17 cellular contexts compared by ENCODE assay signal in the genomic region with DNA sequence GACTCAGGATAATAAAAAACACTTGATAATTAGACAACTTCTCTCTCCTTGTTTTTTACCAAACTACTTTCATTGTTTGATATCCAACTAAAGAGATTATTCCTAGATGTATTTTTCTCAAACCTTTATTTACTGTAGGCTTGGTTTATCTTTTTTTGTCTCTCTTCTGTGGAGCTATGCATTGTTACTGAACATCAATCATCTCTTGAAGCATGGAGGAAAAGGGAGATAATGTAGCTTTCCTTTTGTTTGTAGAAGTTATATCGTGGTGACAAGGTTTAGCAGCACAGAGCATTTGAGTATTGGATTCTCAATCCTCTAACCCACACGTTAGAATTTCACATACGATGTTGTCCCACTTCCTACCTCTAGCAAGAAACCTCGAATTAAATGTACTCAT. TPM values are rescaled to one million over a fixed set of nuclear protein-coding genes. Genes with fewer than 3 reads are reported as not detected.
DNase-seq lines count a peak whose midpoint lies in the region; ATAC-seq and TF ChIP-seq lines count a peak whose summit lies in the region.
"Had no signal": no experiment of that assay in that cellular context is flagged by ENCODE, and none has a peak within 500 bp of the region (broad histone marks: within the 10 kb centered on the region; RNA-seq: fewer than 3 reads in every experiment).

No MANE protein-coding gene starts in this region.

- peaks cover 31% of the 10 kb centered on the region for H3K36me3 Mint-ChIP-seq in activated naive CD4-positive, alpha-beta T cell treated with anti-CD3 and anti-CD28 coated beads, Interleukin-2, amount 50 U/mL, for 24 hours
- H3K36me3 Mint-ChIP-seq in activated naive CD4-positive, alpha-beta T cell treated with anti-CD3 and anti-CD28 coated beads for 36 hours (ENCODE audit: low read depth): peaks cover 52% of the 10 kb centered on the region
- peaks cover 62 to 80% of the 10 kb centered on the region in 2 donors for H3K36me3 Mint-ChIP-seq in CD4-positive, alpha-beta memory T cell
- H3K36me3 Mint-ChIP-seq in T-helper 17 cell (ENCODE audit: low read depth) (peaks cover 5% of the 10 kb centered on the region), endothelial cell (ENCODE audit: low read depth, unreplicated experiment) (peaks cover 9% of the 10 kb centered on the region)
- H3K36me3 Mint-ChIP-seq in naive thymus-derived CD4-positive, alpha-beta T cell: peaks cover 13 to 72% (median 58%) of the 10 kb centered on the region in 5 donors

- peak overlapping the region; percentile 63 for H3K27ac Mint-ChIP-seq in activated naive CD4-positive, alpha-beta T cell treated with anti-CD3 and anti-CD28 coated beads, Interleukin-2, amount 50 U/mL, for 24 hours
- H3K27ac Mint-ChIP-seq in activated naive CD4-positive, alpha-beta T cell treated with anti-CD3 and anti-CD28 coated beads for 36 hours: no peak overlapping the region
- H3K27ac Mint-ChIP-seq in CD4-positive, alpha-beta memory T cell: peak overlapping the region in 5 of 7 donors; percentile 20 to 43 (median 30)
- peak overlapping the region; percentile 32 for H3K27ac Mint-ChIP-seq in T-helper 17 cell
- H3K27ac Mint-ChIP-seq in naive thymus-derived CD4-positive, alpha-beta T cell: peak overlapping the region in 8 of 9 donors; percentile 11 to 87 (median 70)
- H3K27ac Mint-ChIP-seq in endothelial cell (ENCODE audit: unreplicated experiment): no peak overlapping the region

- no peaks in the 10 kb centered on the region for H3K27me3 Mint-ChIP-seq in activated naive CD4-positive, alpha-beta T cell treated with anti-CD3 and anti-CD28 coated beads, Interleukin-2, amount 50 U/mL, for 24 hours
- H3K27me3 Mint-ChIP-seq in activated naive CD4-positive, alpha-beta T cell treated with anti-CD3 and anti-CD28 coated beads for 36 hours (ENCODE audit: low read depth): no peaks in the 10 kb centered on the region
- no peaks in the 10 kb centered on the region for H3K27me3 Mint-ChIP-seq in CD4-positive, alpha-beta memory T cell
- H3K27me3 Mint-ChIP-seq in T-helper 17 cell (no peaks in the 10 kb centered on the region), endothelial cell (ENCODE audit: unreplicated experiment) (no peaks in the 10 kb centered on the region)
- H3K27me3 Mint-ChIP-seq in naive thymus-derived CD4-positive, alpha-beta T cell: no peaks in the 10 kb centered on the region

- TF ChIP-seq CTCF in endothelial cell (IDR thresholded peaks at IDR 0.05; ENCODE audit: unreplicated experiment): no peak

- no peak for DNase-seq in activated naive CD4-positive, alpha-beta T cell treated with anti-CD3 and anti-CD28 coated beads for 36 hours
- DNase-seq in CD4-positive, alpha-beta memory T cell: no peak
- DNase-seq in T-helper 17 cell (no peak), endothelial cell (ENCODE audit: low spot score) (no peak)
- DNase-seq in naive thymus-derived CD4-positive, alpha-beta T cell: no peak
- DNase-seq: Caco-2, DMS153, GDM1, GM23248, NCI-H1092 treated with DMSO at 0.1 percent for 48 hours, NCI-H1694 had no signal

- CTCF ChIA-PET in activated naive CD4-positive, alpha-beta T cell treated with anti-CD3 and anti-CD28 coated beads for 36 hours (lab: Charles Lee): interaction anchor here (1.3 kb wide), 1 partner anchor 288 kb away, joined by 4 read pairs; no protein-coding TSS in a partner anchor
- CTCF ChIA-PET in CD4-positive, alpha-beta memory T cell (lab: Charles Lee; ENCODE audit: partially characterized antibody): interaction anchor here (1.0 kb wide), 1 partner anchor 41 kb away, joined by 4 read pairs; no protein-coding TSS in a partner anchor
- CTCF ChIA-PET in naive thymus-derived CD4-positive, alpha-beta T cell (lab: Charles Lee): interaction anchor here (0.8 to 1.1 kb wide), 2 partner anchors 9 to 14 kb away, joined by 4 to 5 read pairs; no protein-coding TSS in a partner anchor

- no peak overlapping the region for H3K4me3 ChIP-seq in CD4-positive, alpha-beta memory T cell (ENCODE audit: low read length in 2 of 2)
- H3K4me3 ChIP-seq in naive thymus-derived CD4-positive, alpha-beta T cell (ENCODE audit: low read length): no peak overlapping the region
- H3K4me3 ChIP-seq: GM23248, SJSA1 had no signal

- POLR2A ChIA-PET in CD4-positive, alpha-beta memory T cell (lab: Charles Lee; ENCODE audit: partially characterized antibody): interaction anchor here (0.8 to 1.6 kb wide), 4 partner anchors 41 to 126 kb away, joined by 4 to 6 read pairs (median 5); partner anchors contain the start of genes METTL4, NDC80 and SMCHD1
- POLR2A ChIA-PET in naive thymus-derived CD4-positive, alpha-beta T cell (lab: Charles Lee): interaction anchor here (0.6 to 2.3 kb wide), 4 partner anchors 13 to 240 kb away, joined by 3 to 7 read pairs (median 3); partner anchors contain the start of gene SMCHD1

- no peaks in the 10 kb centered on the region for H3K9me3 Mint-ChIP-seq in activated naive CD4-positive, alpha-beta T cell treated with anti-CD3 and anti-CD28 coated beads, Interleukin-2, amount 50 U/mL, for 24 hours
- no peaks in the 10 kb centered on the region for H3K9me3 Mint-ChIP-seq in activated naive CD4-positive, alpha-beta T cell treated with anti-CD3 and anti-CD28 coated beads for 36 hours
- H3K9me3 Mint-ChIP-seq in CD4-positive, alpha-beta memory T cell: no peaks in the 10 kb centered on the region
- no peaks in the 10 kb centered on the region for H3K9me3 Mint-ChIP-seq in naive thymus-derived CD4-positive, alpha-beta T cell
- no peaks in the 10 kb centered on the region for H3K9me3 Mint-ChIP-seq in endothelial cell (ENCODE audit: unreplicated experiment)

- peaks cover 3% of the 10 kb centered on the region for H3K4me1 ChIP-seq in CD4-positive, alpha-beta memory T cell (ENCODE audit: insufficient read depth, low read length)
- H3K4me1 ChIP-seq in naive thymus-derived CD4-positive, alpha-beta T cell (ENCODE audit: control insufficient read depth in 2 of 2, insufficient read depth in 2 of 2, low read length in 2 of 2): peaks cover 2 to 3% of the 10 kb centered on the region in 2 donors
- H3K4me1 ChIP-seq: Caco-2, SJSA1 had no signal

- intact Hi-C loops in activated naive CD4-positive, alpha-beta T cell treated with anti-CD3 and anti-CD28 coated beads for 36 hours (cut with micrococcal nuclease): loop anchor here (10.0 kb wide), 1 partner anchor 58 kb away; no protein-coding TSS in a partner anchor
- intact Hi-C loops in CD4-positive, alpha-beta memory T cell (cut with micrococcal nuclease): no loop called here
- intact Hi-C loops in naive thymus-derived CD4-positive, alpha-beta T cell (cut with micrococcal nuclease): loop anchor here in 1 of 2 donors (1.0 kb wide), 1 partner anchor 9 kb away; no protein-coding TSS in a partner anchor

- H3K4me1 Mint-ChIP-seq in activated naive CD4-positive, alpha-beta T cell treated with anti-CD3 and anti-CD28 coated beads, Interleukin-2, amount 50 U/mL, for 24 hours: peaks cover 30% of the 10 kb centered on the region
- peaks cover 15% of the 10 kb centered on the region for H3K4me1 Mint-ChIP-seq in activated naive CD4-positive, alpha-beta T cell treated with anti-CD3 and anti-CD28 coated beads for 36 hours (ENCODE audit: low read depth)
- H3K4me1 Mint-ChIP-seq in CD4-positive, alpha-beta memory T cell: peaks cover 13 to 41% (median 25%) of the 10 kb centered on the region in 4 donors
- H3K4me1 Mint-ChIP-seq in T-helper 17 cell: peaks cover 10% of the 10 kb centered on the region
- peaks cover 3 to 52% (median 33%) of the 10 kb centered on the region in 7 donors for H3K4me1 Mint-ChIP-seq in naive thymus-derived CD4-positive, alpha-beta T cell
- H3K4me1 Mint-ChIP-seq in endothelial cell (ENCODE audit: unreplicated experiment): no peaks in the 10 kb centered on the region

- no peak for ATAC-seq in T-helper 17 cell
- ATAC-seq in naive thymus-derived CD4-positive, alpha-beta T cell: no peak
- no peak for ATAC-seq in GM21367 (IDR thresholded peaks at IDR 0.05; ENCODE audit: unreplicated experiment)
- ATAC-seq: HCT116, Panc1 had no signal

- no peaks in the 10 kb centered on the region for H3K9me3 ChIP-seq in CD4-positive, alpha-beta memory T cell (ENCODE audit: control insufficient read depth in 1 of 2, low read length in 2 of 2)
- no peaks in the 10 kb centered on the region for H3K9me3 ChIP-seq in T-helper 17 cell (ENCODE audit: control insufficient read depth, low read length, poor library complexity, severe bottlenecking)
- no peaks in the 10 kb centered on the region for H3K9me3 ChIP-seq in naive thymus-derived CD4-positive, alpha-beta T cell (ENCODE audit: control insufficient read depth in 2 of 3, low read length in 3 of 3)
- H3K9me3 ChIP-seq: Caco-2, SJSA1 had no signal

- no peaks in the 10 kb centered on the region for H3K27me3 ChIP-seq in CD4-positive, alpha-beta memory T cell (ENCODE audit: insufficient read depth, low read length)
- no peaks in the 10 kb centered on the region for H3K27me3 ChIP-seq in naive thymus-derived CD4-positive, alpha-beta T cell (ENCODE audit: control insufficient read depth in 2 of 2, insufficient read depth in 2 of 2, low read length in 2 of 2)
- H3K27me3 ChIP-seq: SJSA1 had no signal

- H3K36me3 ChIP-seq in CD4-positive, alpha-beta memory T cell (ENCODE audit: insufficient read depth, low read length): peaks cover 83% of the 10 kb centered on the region
- H3K36me3 ChIP-seq in naive thymus-derived CD4-positive, alpha-beta T cell (ENCODE audit: control insufficient read depth in 2 of 3, insufficient read depth in 3 of 3, low read length in 3 of 3): peaks cover 41 to 86% (median 56%) of the 10 kb centered on the region in 3 experiments

- H3K27ac ChIP-seq in CD4-positive, alpha-beta memory T cell (ENCODE audit: low read depth, low read length): no peak overlapping the region
- H3K27ac ChIP-seq in naive thymus-derived CD4-positive, alpha-beta T cell (ENCODE audit: low read depth, low read length): no peak overlapping the region
- H3K27ac ChIP-seq: C4-2B, GM23248, SJSA1 had no signal

- H3K4me3 Mint-ChIP-seq in activated naive CD4-positive, alpha-beta T cell treated with anti-CD3 and anti-CD28 coated beads, Interleukin-2, amount 50 U/mL, for 24 hours: no peak overlapping the region
- no peak overlapping the region for H3K4me3 Mint-ChIP-seq in activated naive CD4-positive, alpha-beta T cell treated with anti-CD3 and anti-CD28 coated beads for 36 hours
- no peak overlapping the region for H3K4me3 Mint-ChIP-seq in CD4-positive, alpha-beta memory T cell
- no peak overlapping the region for H3K4me3 Mint-ChIP-seq in T-helper 17 cell
- H3K4me3 Mint-ChIP-seq in naive thymus-derived CD4-positive, alpha-beta T cell: peak overlapping the region in 2 of 10 donors; percentile 21 to 27
- no peak overlapping the region for H3K4me3 Mint-ChIP-seq in endothelial cell (ENCODE audit: unreplicated experiment)

RNA-seq across cellular contexts. Expression of gene SMCHD1, which starts 41.7 kb away (rescaled TPM):
- 10 to 100 TPM; 91.3 to 91.5 TPM for total RNA-seq in activated naive CD4-positive, alpha-beta T cell treated with anti-CD3 and anti-CD28 coated beads for 36 hours
- 100 to 1,000 TPM; 268 to 288 TPM for total RNA-seq in CD4-positive, alpha-beta memory T cell
- polyA plus RNA-seq in CD4-positive, alpha-beta memory T cell: 10 to 100 TPM; 22.1 to 60.9 TPM
- total RNA-seq in T-helper 17 cell (100 to 1,000 TPM; 288 to 316 TPM), endothelial cell (ENCODE audit: unreplicated experiment) (28.3 TPM)
- total RNA-seq in naive thymus-derived CD4-positive, alpha-beta T cell: 100 to 1,000 TPM; 181 to 305 (median 236) TPM
- polyA plus RNA-seq in naive thymus-derived CD4-positive, alpha-beta T cell: 10 to 100 TPM; 41.4 to 51.5 TPM

Comparison
In these comparisons a context has a peak if more than half of its experiments do, and no peak if none do; other contexts are left out.
1. H3K27ac Mint-ChIP-seq: peak in activated naive CD4-positive, alpha-beta T cell treated with anti-CD3 and anti-CD28 coated beads, Interleukin-2, amount 50 U/mL, for 24 hours (single experiment), CD4-positive, alpha-beta memory T cell (5 of 7), T-helper 17 cell (single experiment) and naive thymus-derived CD4-positive, alpha-beta T cell (8 of 9); none in activated naive CD4-positive, alpha-beta T cell treated with anti-CD3 and anti-CD28 coated beads for 36 hours (single experiment) and endothelial cell (single experiment).